In genomic region chr1:212916395-212917133, GRCh38 we compare ENCODE assay signal across 9 cellular contexts. TPM values are rescaled to one million over a fixed set of nuclear protein-coding genes. Genes with fewer than 3 reads are reported as not detected.
DNase-seq lines count a peak whose midpoint lies in the region; ATAC-seq, FAIRE-seq and TF ChIP-seq lines count a peak whose summit lies in the region.
"Had no signal": no experiment of that assay in that cellular context is flagged by ENCODE, and none has a peak within 500 bp of the region (broad histone marks: within the 10 kb centered on the region; RNA-seq: fewer than 3 reads in every experiment).

No MANE protein-coding gene starts in this region.

- no peaks in the 10 kb centered on the region for H3K27me3 ChIP-seq in H7 (ENCODE audit: control insufficient read depth, insufficient read depth, low read length)
- H3K27me3 ChIP-seq in right cardiac atrium (ENCODE audit: control insufficient read depth, insufficient read depth), result no peaks in the 10 kb centered on the region
- no peaks in the 10 kb centered on the region for H3K27me3 ChIP-seq in small intestine (ENCODE audit: control insufficient read depth in 2 of 2, insufficient read depth in 2 of 2, low read length in 2 of 2)
- no peaks in the 10 kb centered on the region for H3K27me3 ChIP-seq in MM.1S (replicated peaks; ENCODE audit: insufficient read depth, low read length)

- peak; percentile 74 for DNase-seq in H7
- peak; percentile 50 for DNase-seq in RPMI7951 (ENCODE audit: low read depth)
- peak; percentile 55 to 80 (median 68) for DNase-seq in right cardiac atrium
- DNase-seq in small intestine, result peak; percentile 35
- DNase-seq in GF-D8 (lab: John Stamatoyannopoulos, UW), result no peak
- DNase-seq in MM.1S, result no peak
- no peak for DNase-seq in DMS79 (lab: John Stamatoyannopoulos, UW)
- DNase-seq in HCEC 1CT, result no peak

- ATAC-seq in right cardiac atrium, result peak; percentile 68 to 71

- H4K20me1 ChIP-seq in MM.1S (ENCODE audit: insufficient read depth, low read length), result no peaks in the 10 kb centered on the region

- no peak overlapping the region for H2AFZ ChIP-seq in MM.1S (ENCODE audit: low read length)

- no peak overlapping the region for H3K9ac ChIP-seq in MM.1S (ENCODE audit: low read length)

- H3K9me2 ChIP-seq in MM.1S (replicated peaks; ENCODE audit: insufficient read depth, low read length), result no peaks in the 10 kb centered on the region

- no peak for TF ChIP-seq CTCF in MM.1S (IDR thresholded peaks at IDR 0.05; ENCODE audit: low read length)

- no peak for FAIRE-seq in small intestine (lab: Jason Lieb, UNC)
- FAIRE-seq: colon had no signal

- H3F3A ChIP-seq in MM.1S (ENCODE audit: insufficient read depth, low read length), result no peaks in the 10 kb centered on the region

- no peak overlapping the region for H3K4me2 ChIP-seq in MM.1S (ENCODE audit: low read depth, low read length)

- H3K4me1 ChIP-seq in right cardiac atrium (ENCODE audit: control insufficient read depth, insufficient read depth, low read length) (no peaks in the 10 kb centered on the region), small intestine (ENCODE audit: control insufficient read depth in 2 of 2, insufficient read depth in 1 of 2, low read depth in 1 of 2, low read length in 1 of 2) (no peaks in the 10 kb centered on the region), MM.1S (ENCODE audit: low read length) (peaks cover 12% of the 10 kb centered on the region)

- intact Hi-C loops in right cardiac atrium (cut with DNase I), result no loop called here

- no peaks in the 10 kb centered on the region for H3K9me3 ChIP-seq in right cardiac atrium (ENCODE audit: control insufficient read depth, low read length)
- H3K9me3 ChIP-seq in small intestine (ENCODE audit: control insufficient read depth, low read depth), result no peaks in the 10 kb centered on the region
- H3K9me3 ChIP-seq in MM.1S (replicated peaks; ENCODE audit: insufficient read depth, low read length), result no peaks in the 10 kb centered on the region

- peaks cover 3% of the 10 kb centered on the region; the same call in 1 of the 2 replicates for H3K36me3 ChIP-seq in H7 (replicated peaks; ENCODE audit: control insufficient read depth, insufficient read depth, low read length)
- H3K36me3 ChIP-seq in small intestine (ENCODE audit: control insufficient read depth in 2 of 2, insufficient read depth in 2 of 2, low read length in 2 of 2), result no peaks in the 10 kb centered on the region
- H3K36me3 ChIP-seq in MM.1S (replicated peaks; ENCODE audit: insufficient read depth, low read length), result no peaks in the 10 kb centered on the region

- H3K79me2 ChIP-seq in MM.1S (ENCODE audit: low read length), result no peaks in the 10 kb centered on the region

- WGBS in right cardiac atrium, result 28% methylated on average over 26 of the region's 26 CpGs
- 38 to 50% (median 44%) methylated on average over 26 of the region's 26 CpGs for WGBS in small intestine, 3 donors

- H3K4me3 ChIP-seq in H7 (ENCODE audit: insufficient read depth, low read depth, low read length), result peak overlapping the region; percentile 10; the same call in 1 of the 2 replicates
- no peak overlapping the region for H3K4me3 ChIP-seq in right cardiac atrium (ENCODE audit: low read length)
- no peak overlapping the region for H3K4me3 ChIP-seq in small intestine (ENCODE audit: low read depth in 1 of 2, low read length in 2 of 2)
- no peak overlapping the region for H3K4me3 ChIP-seq in MM.1S (ENCODE audit: low read length)

- H3K27ac ChIP-seq in right cardiac atrium (ENCODE audit: low read length), result no peak overlapping the region
- H3K27ac ChIP-seq in small intestine (ENCODE audit: low read depth in 1 of 2, low read length in 1 of 2), result no peak overlapping the region
- H3K27ac ChIP-seq in MM.1S (ENCODE audit: low read length), result no peak overlapping the region

RNA-seq across cellular contexts. Expression of gene VASH2, which starts 33.8 kb away (rescaled TPM):
- 50.9 and 74.6 TPM in 2 replicates for total RNA-seq in H7 (2014; rRNA removed; shearing (Covaris generic))
- total RNA-seq in RPMI7951 (2014; rRNA removed; shearing (Covaris generic)), result 0.48 and 0.88 TPM in 2 replicates
- total RNA-seq in right cardiac atrium, result 1 to 10 TPM in 3 of 4 donors, under 1 TPM in 1; 0.91 to 1.3 (median 1.0) TPM
- polyA plus RNA-seq in right cardiac atrium, result 0.50 TPM
- polyA plus RNA-seq in small intestine, result under 1 TPM in 2 of 3 donors, not detected in 1; 0.27 to 0.30 TPM

RNA-seq across cellular contexts. Expression of gene FLVCR1, which starts 58.5 kb away (rescaled TPM):
- total RNA-seq in H7 (2014; rRNA removed; shearing (Covaris generic)), result 44.8 and 50.6 TPM in 2 replicates
- 3.1 and 5.5 TPM in 2 replicates for total RNA-seq in RPMI7951 (2014; rRNA removed; shearing (Covaris generic))
- total RNA-seq in right cardiac atrium, result 1 to 10 TPM; 2.5 to 4.7 (median 3.3) TPM
- polyA plus RNA-seq in right cardiac atrium (1.1 TPM), small intestine (10 to 100 TPM in 2 of 3 donors, 1 to 10 TPM in 1; 4.4 to 15.4 (median 12.7) TPM)

Comparison
In these comparisons a context has a peak if more than half of its experiments do, and no peak if none do; other contexts are left out.
1. DNase-seq: peak in H7 (single experiment), RPMI7951 (single experiment), right cardiac atrium (3 of 3) and small intestine (single experiment); none in GF-D8 (single experiment), MM.1S (single experiment), DMS79 (single experiment) and HCEC 1CT (single experiment).
2. RNA of gene VASH2, which starts 33.8 kb away (total RNA-seq): 50.9 to 74.6 TPM in H7; 0.91 to 1.3 TPM in right cardiac atrium and 0.48 to 0.88 TPM in RPMI7951; every median in the first group is over 10 times any median in the second.